Comparison of ENCODE assay signal across 11 cellular contexts in the genomic region with DNA sequence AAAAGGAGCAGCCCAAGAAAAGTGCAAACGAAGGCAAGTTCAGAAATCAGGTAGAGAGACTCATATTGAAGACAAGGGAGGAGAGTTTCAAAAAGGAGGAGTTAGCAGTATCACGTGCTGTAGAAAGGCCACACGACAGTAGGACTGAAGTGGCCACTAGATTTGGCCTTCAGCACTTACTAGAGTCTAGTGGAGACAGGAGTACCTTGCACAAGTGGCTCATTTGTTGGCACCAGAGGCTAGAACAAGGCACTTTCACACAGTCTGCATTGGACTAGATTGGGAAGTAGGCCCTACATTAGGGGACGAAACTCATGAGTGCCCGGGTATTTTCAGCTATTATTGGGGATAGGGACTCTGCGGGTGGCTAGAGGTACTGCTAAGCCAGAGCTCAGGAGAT. TPM values are rescaled to one million over a fixed set of nuclear protein-coding genes. Genes with fewer than 3 reads are reported as not detected.
DNase-seq lines count a peak whose midpoint lies in the region; ATAC-seq and TF ChIP-seq lines count a peak whose summit lies in the region.
"Had no signal": no experiment of that assay in that cellular context is flagged by ENCODE, and none has a peak within 500 bp of the region (broad histone marks: within the 10 kb centered on the region; RNA-seq: fewer than 3 reads in every experiment).

No MANE protein-coding gene starts in this region.

- CTCF ChIA-PET in activated naive CD4-positive, alpha-beta T cell treated with anti-CD3 and anti-CD28 coated beads for 36 hours (lab: Charles Lee) = interaction anchor here (1.4 kb wide), 1 partner anchor 89 kb away, joined by 3 read pairs; no protein-coding TSS in a partner anchor
- CTCF ChIA-PET in WTC11 (lab: Charles Lee) = interaction anchor here (0.9 to 1.5 kb wide), 2 partner anchors 71 to 123 kb away, joined by 4 to 5 read pairs; no protein-coding TSS in a partner anchor

- H3K27me3 ChIP-seq in lung (ENCODE audit: control insufficient read depth, insufficient read depth) = no peaks in the 10 kb centered on the region
- H3K27me3 ChIP-seq: MG63, ovary had no signal

- H3K36me3 ChIP-seq in lung (ENCODE audit: control insufficient read depth in 2 of 2, insufficient read depth in 2 of 2, low read length in 2 of 2) = no peaks in the 10 kb centered on the region
- H3K36me3 ChIP-seq: MG63, ovary had no signal

- ATAC-seq in WTC11 (peak; percentile 4), lung (ENCODE audit: insufficient read depth, low FRiP score) (peak; percentile 24), esophagus mucosa (no peak), GM21723 (IDR thresholded peaks at IDR 0.05; ENCODE audit: unreplicated experiment) (no peak), HG03342 (IDR thresholded peaks at IDR 0.05; ENCODE audit: unreplicated experiment) (no peak)

- peak overlapping the region; percentile 95 for H3K27ac Mint-ChIP-seq in activated naive CD4-positive, alpha-beta T cell treated with anti-CD3 and anti-CD28 coated beads for 36 hours
- H3K27ac Mint-ChIP-seq in WTC11 = no peak overlapping the region; the same call in 1 of the 2 replicates
- peak overlapping the region; percentile 93 for H3K27ac Mint-ChIP-seq in type B pancreatic cell

- H3K4me1 ChIP-seq in lung (ENCODE audit: control insufficient read depth in 2 of 2, insufficient read depth in 2 of 2, low read length in 2 of 2) = peaks cover 2 to 14% of the 10 kb centered on the region in 2 donors

- 72 to 84% methylated on average over 6 of the region's 6 CpGs for WGBS in lung, 2 donors

- no peaks in the 10 kb centered on the region for H3K36me3 Mint-ChIP-seq in activated naive CD4-positive, alpha-beta T cell treated with anti-CD3 and anti-CD28 coated beads for 36 hours (ENCODE audit: low read depth)
- H3K36me3 Mint-ChIP-seq in WTC11 (no peaks in the 10 kb centered on the region; the same call in 1 of the 2 replicates), type B pancreatic cell (no peaks in the 10 kb centered on the region)

- H3K9me3 Mint-ChIP-seq in activated naive CD4-positive, alpha-beta T cell treated with anti-CD3 and anti-CD28 coated beads for 36 hours = no peaks in the 10 kb centered on the region
- peaks cover 6% of the 10 kb centered on the region for H3K9me3 Mint-ChIP-seq in WTC11
- no peaks in the 10 kb centered on the region for H3K9me3 Mint-ChIP-seq in type B pancreatic cell

- POLR2A ChIA-PET in WTC11 (lab: Charles Lee) = no interaction called here

- peak overlapping the region in 1 of 2 donors; percentile 97 for H3K27ac ChIP-seq in lung (ENCODE audit: low read depth in 1 of 2, low read length in 1 of 2)

- H3K9me3 ChIP-seq in lung (ENCODE audit: control insufficient read depth in 2 of 2, insufficient read depth in 1 of 2, low read length in 1 of 2) = no peaks in the 10 kb centered on the region
- H3K9me3 ChIP-seq: MG63, ovary had no signal

- DNase-seq in activated naive CD4-positive, alpha-beta T cell treated with anti-CD3 and anti-CD28 coated beads for 36 hours = no peak
- no peak for DNase-seq in activated naive CD4-positive, alpha-beta T cell (lab: John Stamatoyannopoulos, UW)
- DNase-seq in WTC11 (ENCODE audit: low spot score) = no peak
- peak; percentile 75 for DNase-seq in lung (ENCODE audit: low spot score)
- no peak for DNase-seq in type B pancreatic cell (ENCODE audit: extremely low spot score, unreplicated experiment)
- DNase-seq: foreskin melanocyte had no signal

- no peak overlapping the region for H3K4me3 ChIP-seq in lung

- H3K4me1 Mint-ChIP-seq in activated naive CD4-positive, alpha-beta T cell treated with anti-CD3 and anti-CD28 coated beads for 36 hours (ENCODE audit: low read depth) = peaks cover 40% of the 10 kb centered on the region
- peaks cover 40% of the 10 kb centered on the region for H3K4me1 Mint-ChIP-seq in WTC11
- peaks cover 36% of the 10 kb centered on the region for H3K4me1 Mint-ChIP-seq in type B pancreatic cell (ENCODE audit: unreplicated experiment)

- no peak for TF ChIP-seq CTCF in WTC11 (IDR thresholded peaks at IDR 0.05)
- no peak for TF ChIP-seq CTCF in lung (IDR thresholded peaks at IDR 0.05; ENCODE audit: control extremely low read depth, extremely low read depth)
- TF ChIP-seq CTCF in type B pancreatic cell (conservative IDR thresholded peaks at IDR 0.05) = no peak

- intact Hi-C loops in activated naive CD4-positive, alpha-beta T cell treated with anti-CD3 and anti-CD28 coated beads for 36 hours (cut with micrococcal nuclease) = loop anchor here (10.0 kb wide), 1 partner anchor 785 kb away; no protein-coding TSS in a partner anchor

- H3K27me3 Mint-ChIP-seq in activated naive CD4-positive, alpha-beta T cell treated with anti-CD3 and anti-CD28 coated beads for 36 hours (ENCODE audit: low read depth) = no peaks in the 10 kb centered on the region
- H3K27me3 Mint-ChIP-seq in WTC11 (ENCODE audit: low read depth) (peaks cover 17% of the 10 kb centered on the region), type B pancreatic cell (peaks cover 13% of the 10 kb centered on the region)

- H3K4me3 Mint-ChIP-seq in activated naive CD4-positive, alpha-beta T cell treated with anti-CD3 and anti-CD28 coated beads for 36 hours = peak overlapping the region; percentile 89
- H3K4me3 Mint-ChIP-seq in WTC11 = peak overlapping the region; percentile 91
- H3K4me3 Mint-ChIP-seq in type B pancreatic cell = peak overlapping the region; percentile 86

TF ChIP-seq in WTC11, 78 proteins besides CTCF, POLR2A, EP300 and RAD21:
- no peak for TF ChIP-seq SMAD3 (CRISPR knock-in tag; IDR thresholded peaks at IDR 0.05; ENCODE audit: borderline replicate concordance)
- TF ChIP-seq, protein P1, sequence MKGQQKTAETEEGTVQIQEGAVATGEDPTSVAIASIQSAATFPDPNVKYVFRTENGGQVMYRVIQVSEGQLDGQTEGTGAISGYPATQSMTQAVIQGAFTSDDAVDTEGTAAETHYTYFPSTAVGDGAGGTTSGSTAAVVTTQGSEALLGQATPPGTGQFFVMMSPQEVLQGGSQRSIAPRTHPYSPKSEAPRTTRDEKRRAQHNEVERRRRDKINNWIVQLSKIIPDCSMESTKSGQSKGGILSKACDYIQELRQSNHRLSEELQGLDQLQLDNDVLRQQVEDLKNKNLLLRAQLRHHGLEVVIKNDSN (CRISPR knock-in tag; IDR thresholded peaks at IDR 0.05) = 0 out of 2 replicates have a peak, but pooled peaks have one; percentile 45
- TF ChIP-seq, protein P2, sequence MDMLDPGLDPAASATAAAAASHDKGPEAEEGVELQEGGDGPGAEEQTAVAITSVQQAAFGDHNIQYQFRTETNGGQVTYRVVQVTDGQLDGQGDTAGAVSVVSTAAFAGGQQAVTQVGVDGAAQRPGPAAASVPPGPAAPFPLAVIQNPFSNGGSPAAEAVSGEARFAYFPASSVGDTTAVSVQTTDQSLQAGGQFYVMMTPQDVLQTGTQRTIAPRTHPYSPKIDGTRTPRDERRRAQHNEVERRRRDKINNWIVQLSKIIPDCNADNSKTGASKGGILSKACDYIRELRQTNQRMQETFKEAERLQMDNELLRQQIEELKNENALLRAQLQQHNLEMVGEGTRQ (CRISPR knock-in tag; IDR thresholded peaks at IDR 0.05) = peak; percentile 55

RNA-seq across cellular contexts. Expression of a gene that starts 1.6 kb away (rescaled TPM):
- total RNA-seq in activated naive CD4-positive, alpha-beta T cell treated with anti-CD3 and anti-CD28 coated beads for 36 hours = 10 to 100 TPM; 14.0 to 15.4 TPM
- total RNA-seq in WTC11 (2021) (11.3 to 16.9 TPM (median 14.2 TPM) in 3 replicates), lung (100 to 1,000 TPM in 1 of 2 donors, 10 to 100 TPM in 1; 38.8 to 123 TPM), type B pancreatic cell (ENCODE audit: low replicate concordance) (18.1 and 23.8 TPM in 2 replicates), esophagus mucosa (27.9 TPM)
- 10 to 100 TPM in 1 of 2 donors, 1 to 10 TPM in 1; 8.3 to 15.8 TPM for polyA plus RNA-seq in lung

Comparison
In these comparisons a context has a peak if more than half of its experiments do, and no peak if none do; other contexts are left out.
1. ATAC-seq: peak in WTC11 (single experiment) and lung (single experiment); none in esophagus mucosa (single experiment), GM21723 (single experiment) and HG03342 (single experiment).
2. Peak in every context shown above with its lines, with median percentiles within 50 percentile points of each other: H3K4me3 Mint-ChIP-seq.